ENCODE assay signal across 21 cellular contexts in the genomic region with DNA sequence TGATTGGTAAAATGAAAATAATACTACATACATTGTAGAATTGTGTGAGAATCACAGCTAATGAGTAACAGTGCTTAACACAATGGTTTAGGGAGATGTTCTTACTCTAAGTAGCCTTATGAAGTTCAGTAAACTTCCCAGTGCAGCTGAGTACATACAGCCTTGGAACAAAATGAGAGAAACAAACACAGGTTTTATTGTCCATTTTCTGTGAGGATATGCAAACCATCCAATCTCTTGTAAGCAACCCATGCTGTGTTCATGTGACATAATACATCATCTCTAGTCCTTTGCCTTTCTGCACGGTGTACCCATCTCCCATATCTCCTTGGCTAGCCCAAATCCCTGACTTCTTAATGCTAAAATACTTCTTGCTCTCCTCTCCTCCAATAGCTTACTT. TPM values are rescaled to one million over a fixed set of nuclear protein-coding genes. Genes with fewer than 3 reads are reported as not detected.
DNase-seq lines count a peak whose midpoint lies in the region; ATAC-seq and TF ChIP-seq lines count a peak whose summit lies in the region.
"Had no signal": no experiment of that assay in that cellular context is flagged by ENCODE, and none has a peak within 500 bp of the region (broad histone marks: within the 10 kb centered on the region; RNA-seq: fewer than 3 reads in every experiment).

No MANE protein-coding gene starts in this region.

- no peaks in the 10 kb centered on the region for H3K27me3 Mint-ChIP-seq in central memory CD8-positive, alpha-beta T cell

- H3K4me3 ChIP-seq in mucosa of descending colon: no peak overlapping the region
- H3K4me3 ChIP-seq: GM23338, Peyer's patch had no signal

- H3K27ac Mint-ChIP-seq in central memory CD8-positive, alpha-beta T cell (ENCODE audit: low read depth): peak overlapping the region; percentile 13
- H3K27ac Mint-ChIP-seq: GM23338, H9 had no signal

- H3K4me3 Mint-ChIP-seq in central memory CD8-positive, alpha-beta T cell: no peak overlapping the region
- H3K4me3 Mint-ChIP-seq: GM23338, H9 had no signal

- H3K9me3 Mint-ChIP-seq in central memory CD8-positive, alpha-beta T cell: no peaks in the 10 kb centered on the region
- H3K9me3 Mint-ChIP-seq: GM23338, H9 had no signal

- ATAC-seq in central memory CD8-positive, alpha-beta T cell (replicated peaks; ENCODE audit: extremely low read depth, poor library complexity, severe bottlenecking): no peak
- ATAC-seq in mucosa of descending colon: peak; percentile 19
- ATAC-seq in GM18498 (IDR thresholded peaks at IDR 0.05; ENCODE audit: unreplicated experiment): no peak
- ATAC-seq: GM23338 had no signal

- no peaks in the 10 kb centered on the region for H3K4me1 Mint-ChIP-seq in central memory CD8-positive, alpha-beta T cell
- H3K4me1 Mint-ChIP-seq: GM23338, H9 had no signal

- H3K27ac ChIP-seq in substantia nigra (ENCODE audit: low read depth, low read length, poor library complexity, severe bottlenecking): peak overlapping the region; percentile 36
- H3K27ac ChIP-seq: Peyer's patch had no signal

- DNase-seq in NCI-H2081 (lab: John Stamatoyannopoulos, UW): peak; percentile 15 to 49
- DNase-seq in NCI-H2081 treated with DMSO at 0.1 percent for 48 hours (lab: John Stamatoyannopoulos, UW): no peak
- no peak for DNase-seq in central memory CD8-positive, alpha-beta T cell (ENCODE audit: low spot score in 2 of 2)
- DNase-seq in mucosa of descending colon: no peak
- no peak for DNase-seq in substantia nigra (lab: John Stamatoyannopoulos, UW)
- no peak for DNase-seq in putamen (ENCODE audit: low spot score)
- DNase-seq in anterior cingulate cortex (lab: John Stamatoyannopoulos, UW): no peak
- DNase-seq: 8988T, Calu3, H9, IMR-90, KG1, MM.1S, NCI-H2029 treated with DMSO at 0.1 percent for 48 hours, NCI-H2171, NCI-H524, NCI-H82, Peyer's patch, SHP77 treated with DMSO at 0.1 percent for 48 hours had no signal

- H3K36me3 ChIP-seq in mucosa of descending colon (ENCODE audit: low read depth): peaks cover 21% of the 10 kb centered on the region

- H3K4me1 ChIP-seq in mucosa of descending colon (ENCODE audit: low read depth): no peaks in the 10 kb centered on the region
- H3K4me1 ChIP-seq: Peyer's patch had no signal

- no peaks in the 10 kb centered on the region for H3K9me3 ChIP-seq in mucosa of descending colon
- H3K9me3 ChIP-seq: Peyer's patch had no signal

- TF ChIP-seq CTCF in mucosa of descending colon (IDR thresholded peaks at IDR 0.05): no peak

- intact Hi-C loops in mucosa of descending colon (cut with DNase I, micrococcal nuclease): no loop called here

- H3K36me3 Mint-ChIP-seq in central memory CD8-positive, alpha-beta T cell (ENCODE audit: insufficient read depth): peaks cover 67% of the 10 kb centered on the region

RNA-seq across cellular contexts. Expression of a gene that starts 14.6 kb away (rescaled TPM):
- total RNA-seq in mucosa of descending colon: 10 to 100 TPM; 36.6 to 54.8 (median 43.4) TPM

RNA-seq across cellular contexts. Expression of a gene that starts 35.2 kb away (rescaled TPM):
- total RNA-seq in mucosa of descending colon: 100 to 1,000 TPM in 1 of 3 donors, 10 to 100 TPM in 2; 87.5 to 116 (median 87.8) TPM

RNA-seq across cellular contexts. Expression of a gene that starts 50.7 kb away (rescaled TPM):
- total RNA-seq in mucosa of descending colon: not detected
- total RNA-seq: Calu3, GM23338, H9, IMR-90, Peyer's patch had no signal

Comparison
In these comparisons a context has a peak if more than half of its experiments do, and no peak if none do; other contexts are left out.
1. DNase-seq: peak in NCI-H2081 (2 of 2); none in NCI-H2081 treated with DMSO at 0.1 percent for 48 hours (single experiment), central memory CD8-positive, alpha-beta T cell (0 of 2), mucosa of descending colon (0 of 3), substantia nigra (0 of 49), putamen (single experiment) and anterior cingulate cortex (0 of 58).